24 cellular contexts compared by ENCODE assay signal in the genomic region with DNA sequence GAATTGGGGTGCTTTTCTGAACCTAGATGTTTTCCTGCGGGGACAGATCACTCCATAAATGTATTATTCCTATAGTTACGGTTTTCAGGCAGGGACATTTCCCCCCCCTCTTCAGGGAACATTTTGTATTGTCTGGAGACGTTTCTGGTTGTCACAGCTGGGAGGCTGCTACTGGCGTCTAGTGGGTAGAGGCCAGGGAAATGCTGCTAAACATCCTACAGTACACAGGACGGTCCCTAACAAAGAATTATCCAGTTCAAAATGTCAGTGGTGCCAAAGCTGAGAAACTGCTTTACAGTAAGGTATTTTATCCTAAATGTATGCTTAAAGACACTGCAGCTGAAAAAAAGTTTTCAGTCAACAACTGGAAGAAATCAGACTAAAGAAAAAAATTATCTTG. TPM values are rescaled to one million over a fixed set of nuclear protein-coding genes. Genes with fewer than 3 reads are reported as not detected.
DNase-seq lines count a peak whose midpoint lies in the region; ATAC-seq and TF ChIP-seq lines count a peak whose summit lies in the region.
"Had no signal": no experiment of that assay in that cellular context is flagged by ENCODE, and none has a peak within 500 bp of the region (broad histone marks: within the 10 kb centered on the region; RNA-seq: fewer than 3 reads in every experiment).

No MANE protein-coding gene starts in this region.

- H3F3A ChIP-seq in PC-9 (ENCODE audit: insufficient read depth, low read depth), result peaks cover 30% of the 10 kb centered on the region

- H3K36me3 ChIP-seq in PC-9 (ENCODE audit: low read depth) (no peaks in the 10 kb centered on the region), left lung (peaks cover 0 to 13% of the 10 kb centered on the region in 2 donors), prostate gland (no peaks in the 10 kb centered on the region)
- H3K36me3 ChIP-seq: BLaER1, SJCRH30 had no signal

- no peaks in the 10 kb centered on the region for H3K27me3 ChIP-seq in PC-9 (ENCODE audit: insufficient read depth, low read depth)
- H3K27me3 ChIP-seq in left lung, result no peaks in the 10 kb centered on the region
- H3K27me3 ChIP-seq in prostate gland (replicated peaks; ENCODE audit: insufficient read depth), result no peaks in the 10 kb centered on the region
- H3K27me3 ChIP-seq: BLaER1, SJCRH30 had no signal

- DNase-seq in Ammon's horn (ENCODE audit: low spot score) (peak; percentile 69), PC-9 (no peak), inferior parietal cortex (ENCODE audit: extremely low spot score) (peak; percentile 25), pons (ENCODE audit: low spot score) (peak; percentile 81), left lung (no peak), DMS114 treated with DMSO at 0.1 percent for 48 hours (lab: John Stamatoyannopoulos, UW; ENCODE audit: unreplicated experiment) (no peak), NCI-H146 treated with DMSO at 0.1 percent for 48 hours (lab: John Stamatoyannopoulos, UW; ENCODE audit: unreplicated experiment) (no peak), prostate gland (ENCODE audit: low spot score) (no peak)
- DNase-seq: 8988T; ACHN; CD4-positive, alpha-beta T cell; NCI-H1092 treated with DMSO at 0.1 percent for 48 hours; NCI-H1436; NCI-H187 treated with DMSO at 0.1 percent for 48 hours; NCI-H2171 treated with DMSO at 0.1 percent for 48 hours; NCI-H345; NCI-H510A treated with DMSO at 0.1 percent for 48 hours; NK-92 treated with Interleukin-12 subunit alpha and Interleukin-12 subunit beta, amount 100 ng/mL, for 24 hours; PC-3; SJCRH30 had no signal

- no peak overlapping the region for H3K4me3 ChIP-seq in PC-9
- no peak overlapping the region for H3K4me3 ChIP-seq in left lung
- no peak overlapping the region for H3K4me3 ChIP-seq in prostate gland
- H3K4me3 ChIP-seq: BLaER1, SJCRH30 had no signal

- no peaks in the 10 kb centered on the region for H4K20me1 ChIP-seq in PC-9 (ENCODE audit: insufficient read depth)
- H4K20me1 ChIP-seq: BLaER1 had no signal

- H3K4me1 ChIP-seq in PC-9 (replicated peaks; ENCODE audit: insufficient read depth), result peaks cover 61% of the 10 kb centered on the region
- H3K4me1 ChIP-seq in left lung, result peaks cover 0 to 30% of the 10 kb centered on the region in 2 donors
- H3K4me1 ChIP-seq in prostate gland (replicated peaks), result no peaks in the 10 kb centered on the region
- H3K4me1 ChIP-seq: SJCRH30 had no signal

- H3K4me2 ChIP-seq in PC-9, result peak overlapping the region; percentile 57
- H3K4me2 ChIP-seq: BLaER1 had no signal

- TF ChIP-seq CTCF in PC-9 (conservative IDR thresholded peaks at IDR 0.05) (no peak), left lung (IDR thresholded peaks at IDR 0.05) (no peak), prostate gland (IDR thresholded peaks at IDR 0.05) (no peak)

- CTCF ChIA-PET in PC-9 (lab: Charles Lee), result no interaction called here

- POLR2A ChIA-PET in PC-9 (lab: Charles Lee; ENCODE audit: unreplicated experiment), result interaction anchor here (0.6 kb wide), 1 partner anchor 803 kb away, joined by 3 read pairs; the partner anchor contains the start of gene MED17

- H3K27ac ChIP-seq in PC-9 (no peak overlapping the region), left lung (no peak overlapping the region), prostate gland (no peak overlapping the region)
- H3K27ac ChIP-seq: BLaER1, SJCRH30 had no signal

- TF ChIP-seq POLR2A in prostate gland (IDR thresholded peaks at IDR 0.05), result no peak

- H2AFZ ChIP-seq in PC-9, result no peak overlapping the region

- intact Hi-C loops in PC-9 (cut with micrococcal nuclease; ENCODE audit: unreplicated experiment) (no loop called here), left lung (cut with DNase I) (no loop called here), prostate gland (cut with DNase I) (no loop called here)

- 53% methylated on average over 5 of the region's 5 CpGs for WGBS in prostate gland

- no peaks in the 10 kb centered on the region for H3K9me2 ChIP-seq in PC-9 (ENCODE audit: insufficient read depth)

- no peaks in the 10 kb centered on the region for H3K9me3 ChIP-seq in PC-9 (ENCODE audit: insufficient read depth, low read depth)
- no peaks in the 10 kb centered on the region for H3K9me3 ChIP-seq in left lung
- no peaks in the 10 kb centered on the region for H3K9me3 ChIP-seq in prostate gland
- H3K9me3 ChIP-seq: BLaER1, SJCRH30 had no signal

- BruUV-seq in PC-9 (replicated peaks; lab: Mats Ljungman, UMichigan), result no TSS peak

- no peak for ATAC-seq in left lung
- ATAC-seq: HCT116, PC-3, Right ventricle myocardium inferior, SK-N-SH treated with all-trans-retinoic acid at 6 μM for 48 hours had no signal

- H3K79me2 ChIP-seq in PC-9 (ENCODE audit: low read depth), result no peaks in the 10 kb centered on the region

RNA-seq across cellular contexts. Expression of gene PIWIL4, which starts 19.4 kb away (rescaled TPM):
- total RNA-seq in PC-9 (2021) (0.26 and 0.33 TPM in 2 replicates), left lung (1 to 10 TPM; 1.3 to 2.7 TPM), prostate gland (10 to 100 TPM in 1 of 2 donors, under 1 TPM in 1; 0.82 to 17.2 TPM)
- total RNA-seq: SJCRH30 had no signal

RNA-seq across cellular contexts. Expression of gene FUT4, which starts 42.8 kb away (rescaled TPM):
- total RNA-seq in PC-9 (2021) (1.9 and 2.0 TPM in 2 replicates), left lung (1 to 10 TPM; 6.2 to 7.3 TPM), prostate gland (1 to 10 TPM; 5.2 to 6.5 TPM)

Comparison
In these comparisons a context has a peak if more than half of its experiments do, and no peak if none do; other contexts are left out.
1. DNase-seq: peak in Ammon's horn (single experiment), inferior parietal cortex (single experiment) and pons (single experiment); none in PC-9 (0 of 2), left lung (0 of 2), DMS114 treated with DMSO at 0.1 percent for 48 hours (single experiment), NCI-H146 treated with DMSO at 0.1 percent for 48 hours (single experiment) and prostate gland (single experiment).